Comparison of ENCODE assay signal across 8 cellular contexts in genomic region chr15:43249699-43250203, GRCh38. TPM values are rescaled to one million over a fixed set of nuclear protein-coding genes. Genes with fewer than 3 reads are reported as not detected.
DNase-seq lines count a peak whose midpoint lies in the region; ATAC-seq and TF ChIP-seq lines count a peak whose summit lies in the region.

No MANE protein-coding gene starts in this region.

- TF ChIP-seq CTCF in fibroblast of pulmonary artery (IDR thresholded peaks at IDR 0.05; ENCODE audit: low read length, missing control alignments) (no peak), psoas muscle (IDR thresholded peaks at IDR 0.05) (no peak)

- DNase-seq in GM04504 (ENCODE audit: low read depth) (peak; percentile 61), NOMO-1 (lab: John Stamatoyannopoulos, UW; ENCODE audit: unreplicated experiment in 2 of 2) (peak; percentile 94 to 99), fibroblast of pulmonary artery (ENCODE audit: low read depth) (peak; percentile 52), psoas muscle (no peak), DMS53 (lab: John Stamatoyannopoulos, UW) (no peak), NCI-H187 (lab: John Stamatoyannopoulos, UW) (no peak), ecto neural progenitor cell (ENCODE audit: low spot score) (no peak)

- 56 to 65% (median 63%) methylated on average over 5 of the region's 5 CpGs for WGBS in psoas muscle, 3 donors

- H3K36me3 ChIP-seq in psoas muscle (ENCODE audit: insufficient read depth in 1 of 2, low read depth in 1 of 2): no peaks in the 10 kb centered on the region

- H3K4me1 ChIP-seq in psoas muscle: no peaks in the 10 kb centered on the region

- ATAC-seq in GM21717 (IDR thresholded peaks at IDR 0.05; ENCODE audit: unreplicated experiment) (peak; percentile 50), psoas muscle (no peak)

- H3K27me3 ChIP-seq in psoas muscle (ENCODE audit: insufficient read depth in 3 of 3, low read length in 2 of 3): no peaks in the 10 kb centered on the region

- intact Hi-C loops in psoas muscle (cut with DNase I): no loop called here

- H3K27ac ChIP-seq in psoas muscle: no peak overlapping the region

- H3K9me3 ChIP-seq in psoas muscle: no peaks in the 10 kb centered on the region

- H3K4me3 ChIP-seq in fibroblast of pulmonary artery (replicated peaks; ENCODE audit: low read depth, low read length) (no peak overlapping the region), psoas muscle (no peak overlapping the region)

RNA-seq across cellular contexts. Expression of gene TGM5, which starts 17.0 kb away (rescaled TPM):
- total RNA-seq in psoas muscle: under 1 TPM in 1 of 4 donors, not detected in 3; 0.78 TPM
- under 1 TPM in 2 of 3 donors, not detected in 1; 0.03 to 0.06 TPM for polyA plus RNA-seq in psoas muscle

RNA-seq across cellular contexts. Expression of gene EPB42, which starts 28.9 kb away (rescaled TPM):
- total RNA-seq in psoas muscle: under 1 TPM in 1 of 4 donors, not detected in 3; 0.52 TPM
- not detected for polyA plus RNA-seq in psoas muscle

RNA-seq across cellular contexts. Expression of gene TGM7, which starts 52.3 kb away (rescaled TPM):
- total RNA-seq in psoas muscle: 1 to 10 TPM in 1 of 4 donors, under 1 TPM in 1, not detected in 2; 0.86 to 4.8 TPM
- polyA plus RNA-seq in psoas muscle: under 1 TPM; 0.08 to 0.14 (median 0.11) TPM

Comparison
In these comparisons a context has a peak if more than half of its experiments do, and no peak if none do; other contexts are left out.
1. DNase-seq: peak in GM04504 (single experiment), NOMO-1 (2 of 2) and fibroblast of pulmonary artery (single experiment); none in psoas muscle (0 of 2), DMS53 (single experiment), NCI-H187 (0 of 2) and ecto neural progenitor cell (single experiment).